23 cellular contexts compared by ENCODE assay signal in genomic region chr14:101178184-101179072, GRCh38.
DNase-seq lines count a peak whose midpoint lies in the region; ATAC-seq and TF ChIP-seq lines count a peak whose summit lies in the region.
"Had no signal": no experiment of that assay in that cellular context is flagged by ENCODE, and none has a peak within 500 bp of the region (broad histone marks: within the 10 kb centered on the region; RNA-seq: fewer than 3 reads in every experiment).

No MANE protein-coding gene starts in this region.

- peak overlapping the region in 3 of 5 experiments; percentile 7 to 81 (median 79) for H3K27ac Mint-ChIP-seq in brain
- H3K27ac Mint-ChIP-seq: CD8-positive, alpha-beta T cell had no signal

- intact Hi-C loops in left lung (cut with DNase I): no loop called here

- no peak overlapping the region for H3K4me2 ChIP-seq in DND-41 (ENCODE audit: insufficient read depth, low read length)
- H3K4me2 ChIP-seq: A549 had no signal

- H3K4me1 ChIP-seq in DND-41 (ENCODE audit: insufficient read depth, low read length) (peaks cover 7% of the 10 kb centered on the region; the same call in 1 of the 2 replicates), left lung (no peaks in the 10 kb centered on the region)
- H3K4me1 ChIP-seq: A549 had no signal

- H3K27me3 Mint-ChIP-seq in brain: peaks cover 6% of the 10 kb centered on the region

- H3K36me3 Mint-ChIP-seq in brain: no peaks in the 10 kb centered on the region
- H3K36me3 Mint-ChIP-seq: CD8-positive, alpha-beta T cell had no signal

- TF ChIP-seq CTCF in DND-41 (IDR thresholded peaks at IDR 0.05; ENCODE audit: borderline replicate concordance, extremely low read depth, low read length, poor library complexity, severe bottlenecking) (no peak), brain (conservative IDR thresholded peaks at IDR 0.05) (no peak), left lung (IDR thresholded peaks at IDR 0.05) (no peak), omental fat pad (IDR thresholded peaks at IDR 0.05) (no peak)

- H3K4me3 ChIP-seq in DND-41 (ENCODE audit: low read depth in 1 of 2, low read length in 2 of 2): no peak overlapping the region
- H3K4me3 ChIP-seq in left lung: no peak overlapping the region
- H3K4me3 ChIP-seq: A549 had no signal

- ATAC-seq in DND-41 (ENCODE audit: insufficient read depth, low read depth): no peak
- no peak for ATAC-seq in left lung
- no peak for ATAC-seq in omental fat pad (ENCODE audit: low FRiP score)
- ATAC-seq in HG03280 (IDR thresholded peaks at IDR 0.05; ENCODE audit: unreplicated experiment): no peak
- ATAC-seq: A549; CD8-positive, alpha-beta T cell; HCT116; HepG2 had no signal

- H3K9ac ChIP-seq in DND-41 (ENCODE audit: low read depth, low read length): no peak overlapping the region

- no peaks in the 10 kb centered on the region for H3K27me3 ChIP-seq in DND-41 (ENCODE audit: insufficient read depth, low read length, poor library complexity)
- peaks cover 0 to 8% of the 10 kb centered on the region in 2 donors for H3K27me3 ChIP-seq in left lung

- DNase-seq in DND-41 (peak; percentile 1), left lung (peak; percentile 10 to 53), omental fat pad (ENCODE audit: low spot score) (peak; percentile 17), cerebellar nuclear complex (lab: John Stamatoyannopoulos, UW) (no peak), NCI-H128 (lab: John Stamatoyannopoulos, UW; ENCODE audit: unreplicated experiment) (no peak)
- no peak for DNase-seq in stimulated activated CD4-positive, alpha-beta T cell treated with anti-CD3 and anti-CD28 coated beads, Interleukin-15, amount 100 ng/mL, for 24 hours
- DNase-seq: Calu3, DMS53, GOT3, KBM-7, MV-4-11, NCI-H1417, NCI-H187, NCI-H345, NCI-H524 treated with DMSO at 0.1 percent for 48 hours, RPMI8226, SHP77 treated with DMSO at 0.1 percent for 48 hours had no signal

- peaks cover 13 to 20% (median 17%) of the 10 kb centered on the region in 5 experiments for H3K9me3 Mint-ChIP-seq in brain
- H3K9me3 Mint-ChIP-seq: CD8-positive, alpha-beta T cell had no signal

- H4K20me1 ChIP-seq in DND-41 (ENCODE audit: insufficient read depth, low read length): no peaks in the 10 kb centered on the region

- no peak overlapping the region for H2AFZ ChIP-seq in DND-41 (ENCODE audit: low read depth, low read length)

- H3K36me3 ChIP-seq in DND-41 (ENCODE audit: insufficient read depth, low read length) (no peaks in the 10 kb centered on the region), left lung (no peaks in the 10 kb centered on the region)

- no peak overlapping the region for H3K27ac ChIP-seq in DND-41 (ENCODE audit: low read length)
- no peak overlapping the region for H3K27ac ChIP-seq in left lung
- H3K27ac ChIP-seq: A549 had no signal

- peaks cover under 1% of the 10 kb centered on the region for H3K9me3 ChIP-seq in DND-41 (ENCODE audit: insufficient read depth, low read length, severe bottlenecking)
- peaks cover 0 to 6% of the 10 kb centered on the region in 2 donors for H3K9me3 ChIP-seq in left lung

- peaks cover 35% of the 10 kb centered on the region for H3K4me1 Mint-ChIP-seq in brain

- H3K79me2 ChIP-seq in DND-41 (ENCODE audit: insufficient read depth, low read length): no peaks in the 10 kb centered on the region

- no peak overlapping the region for H3K4me3 Mint-ChIP-seq in brain
- H3K4me3 Mint-ChIP-seq: CD8-positive, alpha-beta T cell had no signal

Comparison
In these comparisons a context has a peak if more than half of its experiments do, and no peak if none do; other contexts are left out.
1. DNase-seq: peak in DND-41 (single experiment), left lung (2 of 2) and omental fat pad (single experiment); none in cerebellar nuclear complex (0 of 2), NCI-H128 (single experiment) and stimulated activated CD4-positive, alpha-beta T cell treated with anti-CD3 and anti-CD28 coated beads, Interleukin-15, amount 100 ng/mL, for 24 hours (single experiment).